8 cellular contexts compared by ENCODE assay signal in genomic region chr20:32482251-32483220, GRCh38.
DNase-seq lines count a peak whose midpoint lies in the region; ATAC-seq and TF ChIP-seq lines count a peak whose summit lies in the region.

No MANE protein-coding gene starts in this region.

- H3K4me1 ChIP-seq in NT2/D1 (ENCODE audit: insufficient read depth, insufficient read length) (peaks cover 10% of the 10 kb centered on the region), rectal smooth muscle tissue (ENCODE audit: control insufficient read depth, insufficient read depth, low read length) (peaks cover 20% of the 10 kb centered on the region)

- peak overlapping the region; percentile 33; the same call in 1 of the 2 replicates for H3K4me3 ChIP-seq in GM12864 (ENCODE audit: low read depth, low read length)
- H3K4me3 ChIP-seq in NT2/D1 (ENCODE audit: insufficient read length, low read depth), result peak overlapping the region; percentile 61
- H3K4me3 ChIP-seq in rectal smooth muscle tissue (ENCODE audit: low read length), result peak overlapping the region; percentile 67

- ATAC-seq in left cardiac atrium, result peak; percentile 43 to 45
- no peak for ATAC-seq in HG03097 (IDR thresholded peaks at IDR 0.05; ENCODE audit: low FRiP score, unreplicated experiment)

- no peaks in the 10 kb centered on the region for H3K27me3 Mint-ChIP-seq in activated naive CD8-positive, alpha-beta T cell treated with anti-CD3 and anti-CD28 coated beads for 36 hours

- H3K36me3 Mint-ChIP-seq in activated naive CD8-positive, alpha-beta T cell treated with anti-CD3 and anti-CD28 coated beads for 36 hours, result peaks cover 5% of the 10 kb centered on the region

- no peak overlapping the region for H3K27ac Mint-ChIP-seq in activated naive CD8-positive, alpha-beta T cell treated with anti-CD3 and anti-CD28 coated beads for 36 hours

- intact Hi-C loops in left cardiac atrium (cut with DNase I), result no loop called here

- peaks cover 31% of the 10 kb centered on the region for H3K4me1 Mint-ChIP-seq in activated naive CD8-positive, alpha-beta T cell treated with anti-CD3 and anti-CD28 coated beads for 36 hours

- H3K36me3 ChIP-seq in NT2/D1 (ENCODE audit: insufficient read depth, insufficient read length, low read length) (peaks cover 11% of the 10 kb centered on the region), rectal smooth muscle tissue (ENCODE audit: control insufficient read depth, insufficient read depth, low read length) (no peaks in the 10 kb centered on the region)

- H3K9ac ChIP-seq in NT2/D1 (ENCODE audit: insufficient read length, low read depth) (peak overlapping the region; percentile 72), rectal smooth muscle tissue (ENCODE audit: low read length) (peak overlapping the region; percentile 14)

- DNase-seq in GM12864 (ENCODE audit: low read depth), result no peak
- DNase-seq in NT2/D1 (ENCODE audit: low read depth, low spot score), result no peak
- peak; percentile 43 for DNase-seq in activated naive CD8-positive, alpha-beta T cell treated with anti-CD3 and anti-CD28 coated beads for 36 hours
- peak; percentile 58 for DNase-seq in left cardiac atrium
- no peak for DNase-seq in NCI-H187 (lab: John Stamatoyannopoulos, UW)
- DNase-seq in DMS 273 (lab: John Stamatoyannopoulos, UW; ENCODE audit: unreplicated experiment), result no peak

- no peaks in the 10 kb centered on the region for H3K9me3 Mint-ChIP-seq in activated naive CD8-positive, alpha-beta T cell treated with anti-CD3 and anti-CD28 coated beads for 36 hours

- H3K27ac ChIP-seq in rectal smooth muscle tissue (ENCODE audit: low read depth, low read length), result peak overlapping the region; percentile 80

- H3K27me3 ChIP-seq in NT2/D1 (ENCODE audit: insufficient read depth, insufficient read length) (no peaks in the 10 kb centered on the region), rectal smooth muscle tissue (ENCODE audit: control insufficient read depth, insufficient read depth, low read length) (no peaks in the 10 kb centered on the region)

- peak overlapping the region; percentile 76 for H3K4me3 Mint-ChIP-seq in activated naive CD8-positive, alpha-beta T cell treated with anti-CD3 and anti-CD28 coated beads for 36 hours

- no peaks in the 10 kb centered on the region for H3K9me3 ChIP-seq in NT2/D1 (ENCODE audit: insufficient read depth, low read length)

- TF ChIP-seq CTCF in GM12864 (IDR thresholded peaks at IDR 0.05; ENCODE audit: low read depth, low read length, missing control alignments), result no peak

Comparison
In these comparisons a context has a peak if more than half of its experiments do, and no peak if none do; other contexts are left out.
1. DNase-seq: peak in activated naive CD8-positive, alpha-beta T cell treated with anti-CD3 and anti-CD28 coated beads for 36 hours (single experiment) and left cardiac atrium (single experiment); none in GM12864 (single experiment), NT2/D1 (single experiment), NCI-H187 (0 of 2) and DMS 273 (single experiment).
2. Peak in every context shown above with its lines, with median percentiles within 50 percentile points of each other: H3K4me3 ChIP-seq.